In the genomic region with DNA sequence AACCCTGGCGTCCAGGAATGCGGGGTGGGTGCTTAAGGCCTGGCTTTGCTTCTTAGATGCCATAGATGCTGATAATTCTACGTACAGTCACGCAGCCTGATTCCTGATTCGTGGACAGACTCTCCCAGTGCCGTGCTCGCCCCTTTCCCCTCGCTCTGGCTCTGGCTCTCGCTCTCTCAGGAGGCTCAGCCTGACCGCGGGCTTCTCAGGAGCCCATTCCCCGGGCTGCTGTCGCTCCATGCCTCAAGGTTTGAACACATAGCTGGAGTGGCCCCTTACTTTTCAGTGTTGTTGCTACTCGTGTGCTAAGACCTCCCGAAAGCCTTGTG, we compare ENCODE assay signal across 8 cellular contexts. TPM values are rescaled to one million over a fixed set of nuclear protein-coding genes. Genes with fewer than 3 reads are reported as not detected.
A peak's percentile ranks its signal among the peaks of the same experiment; 100 is the strongest.
DNase-seq lines count a peak whose midpoint lies in the region; ATAC-seq and TF ChIP-seq lines count a peak whose summit lies in the region.

No MANE protein-coding gene starts in this region.

- in situ Hi-C loops in Panc1 (cut with HindIII; ENCODE audit: low pct_unique_long_range_greater_than_20kb, low sequenced_read_pairs) = no loop called here

- no peak for TF ChIP-seq CTCF in breast epithelium (IDR thresholded peaks at IDR 0.05)
- TF ChIP-seq CTCF in MCF 10A (IDR thresholded peaks at IDR 0.05; ENCODE audit: unreplicated experiment) = no peak
- no peak for TF ChIP-seq CTCF in Panc1 (IDR thresholded peaks at IDR 0.05)

- peaks cover 32% of the 10 kb centered on the region for H3K9me3 Mint-ChIP-seq in MCF 10A (ENCODE audit: unreplicated experiment)
- H3K9me3 Mint-ChIP-seq in naive thymus-derived CD4-positive, alpha-beta T cell = peaks cover 0 to 8% (median 0%) of the 10 kb centered on the region in 11 donors

- DNase-seq in breast epithelium (ENCODE audit: low spot score in 2 of 2) (no peak), MCF 10A (ENCODE audit: unreplicated experiment) (no peak), Panc1 (ENCODE audit: low read depth, low spot score) (no peak), epithelial cell of prostate (ENCODE audit: low read depth, low spot score) (no peak), NCI-H69 (lab: John Stamatoyannopoulos, UW) (no peak), epidermal melanocyte (ENCODE audit: insufficient read length, low spot score) (no peak)
- no peak for DNase-seq in naive thymus-derived CD4-positive, alpha-beta T cell

- no peak for TF ChIP-seq POLR2A in breast epithelium (IDR thresholded peaks at IDR 0.05)

- intact Hi-C loops in breast epithelium (cut with DNase I; ENCODE audit: low total_unique reads) (no loop called here), MCF 10A (cut with micrococcal nuclease) (no loop called here), Panc1 (cut with micrococcal nuclease; ENCODE audit: unreplicated experiment) (no loop called here)
- intact Hi-C loops in naive thymus-derived CD4-positive, alpha-beta T cell (cut with micrococcal nuclease) = loop anchor here (1.0 to 10.0 kb wide), 9 partner anchors 59 to 1692 kb away; a partner anchor contains a TSS

- no peaks in the 10 kb centered on the region for H3K4me1 ChIP-seq in breast epithelium
- peaks cover 4% of the 10 kb centered on the region; the same call in 1 of the 2 replicates for H3K4me1 ChIP-seq in Panc1 (ENCODE audit: control insufficient read depth, insufficient read depth, low read length)
- H3K4me1 ChIP-seq in naive thymus-derived CD4-positive, alpha-beta T cell (ENCODE audit: control insufficient read depth in 2 of 2, insufficient read depth in 2 of 2, low read length in 2 of 2) = no peaks in the 10 kb centered on the region

- H3K27ac ChIP-seq in breast epithelium = peak overlapping the region; percentile 70 to 88
- H3K27ac ChIP-seq in Panc1 (ENCODE audit: low read length) = peak overlapping the region; percentile 83
- H3K27ac ChIP-seq in epithelial cell of prostate = peak overlapping the region; percentile 27
- H3K27ac ChIP-seq in naive thymus-derived CD4-positive, alpha-beta T cell (ENCODE audit: low read depth, low read length) = peak overlapping the region; percentile 76

- H3K36me3 ChIP-seq in breast epithelium (no peaks in the 10 kb centered on the region), Panc1 (ENCODE audit: control insufficient read depth, insufficient read depth, low read length) (no peaks in the 10 kb centered on the region)
- H3K36me3 ChIP-seq in naive thymus-derived CD4-positive, alpha-beta T cell (ENCODE audit: control insufficient read depth in 2 of 3, insufficient read depth in 3 of 3, low read length in 3 of 3) = no peaks in the 10 kb centered on the region

- H3K27ac Mint-ChIP-seq in MCF 10A (ENCODE audit: low read depth, unreplicated experiment) = no peak overlapping the region
- peak overlapping the region; percentile 90 to 97 (median 93) for H3K27ac Mint-ChIP-seq in naive thymus-derived CD4-positive, alpha-beta T cell

- POLR2A ChIA-PET in MCF 10A (lab: Yijun Ruan, JAX) = no interaction called here
- POLR2A ChIA-PET in Panc1 (lab: Charles Lee) = no interaction called here
- POLR2A ChIA-PET in naive thymus-derived CD4-positive, alpha-beta T cell (lab: Charles Lee) = interaction anchor here (1.1 to 3.0 kb wide), 2 partner anchors 60 to 1281 kb away, joined by 3 to 25 read pairs; a partner anchor contains a TSS

- ATAC-seq in HG02852 (IDR thresholded peaks at IDR 0.05; ENCODE audit: unreplicated experiment) = peak; percentile 31
- peak; percentile 49 for ATAC-seq in Panc1
- ATAC-seq in naive thymus-derived CD4-positive, alpha-beta T cell = peak; percentile 26

- BruUV-seq in MCF 10A (replicated peaks; lab: Mats Ljungman, UMichigan) (no TSS peak), Panc1 (replicated peaks; lab: Mats Ljungman, UMichigan) (no TSS peak)

- H3K4me3 Mint-ChIP-seq in MCF 10A (ENCODE audit: unreplicated experiment) = no peak overlapping the region
- peak overlapping the region; percentile 87 to 98 (median 94) for H3K4me3 Mint-ChIP-seq in naive thymus-derived CD4-positive, alpha-beta T cell

- CTCF ChIA-PET in MCF 10A (lab: Yijun Ruan, JAX) (no interaction called here), Panc1 (lab: Charles Lee) (interaction anchor here (0.7 to 1.2 kb wide), 2 partner anchors 161 to 1349 kb away, joined by 4 to 6 read pairs; no protein-coding TSS in a partner anchor)
- CTCF ChIA-PET in naive thymus-derived CD4-positive, alpha-beta T cell (lab: Charles Lee) = interaction anchor here (0.6 to 1.3 kb wide), 5 partner anchors 11 to 829 kb away, joined by 3 to 6 read pairs (median 3); no protein-coding TSS in a partner anchor

- H3K4me1 Mint-ChIP-seq in MCF 10A (ENCODE audit: insufficient read depth, unreplicated experiment) = no peaks in the 10 kb centered on the region
- H3K4me1 Mint-ChIP-seq in naive thymus-derived CD4-positive, alpha-beta T cell = peaks cover 4 to 68% (median 51%) of the 10 kb centered on the region in 7 donors

- H3K4me3 ChIP-seq in breast epithelium (peak overlapping the region; percentile 53 to 72 (median 54)), Panc1 (ENCODE audit: low read depth in 2 of 2, low read length in 2 of 2) (peak overlapping the region; percentile 66 to 87)
- H3K4me3 ChIP-seq in naive thymus-derived CD4-positive, alpha-beta T cell (ENCODE audit: low read length) = peak overlapping the region; percentile 78

- H3K27me3 Mint-ChIP-seq in MCF 10A (ENCODE audit: insufficient read depth, unreplicated experiment) = no peaks in the 10 kb centered on the region
- no peaks in the 10 kb centered on the region for H3K27me3 Mint-ChIP-seq in naive thymus-derived CD4-positive, alpha-beta T cell

- no peaks in the 10 kb centered on the region for H3K9me3 ChIP-seq in breast epithelium
- H3K9me3 ChIP-seq in Panc1 (ENCODE audit: control insufficient read depth, insufficient read depth, low read depth, low read length) = no peaks in the 10 kb centered on the region
- H3K9me3 ChIP-seq in naive thymus-derived CD4-positive, alpha-beta T cell (ENCODE audit: control insufficient read depth in 2 of 3, low read length in 3 of 3) = no peaks in the 10 kb centered on the region

- H3K27me3 ChIP-seq in breast epithelium (peaks cover 0 to 14% of the 10 kb centered on the region in 2 donors), Panc1 (ENCODE audit: control insufficient read depth, insufficient read depth, low read length) (no peaks in the 10 kb centered on the region)
- H3K27me3 ChIP-seq in naive thymus-derived CD4-positive, alpha-beta T cell (ENCODE audit: control insufficient read depth in 2 of 2, insufficient read depth in 2 of 2, low read length in 2 of 2) = no peaks in the 10 kb centered on the region

- H3K36me3 Mint-ChIP-seq in MCF 10A (ENCODE audit: insufficient read depth, unreplicated experiment) = no peaks in the 10 kb centered on the region
- peaks cover 0 to 8% (median 4%) of the 10 kb centered on the region in 5 donors for H3K36me3 Mint-ChIP-seq in naive thymus-derived CD4-positive, alpha-beta T cell

RNA-seq across cellular contexts. Expression of a gene that starts 0.8 kb away (rescaled TPM):
- total RNA-seq in breast epithelium (1 to 10 TPM in 2 of 3 donors, under 1 TPM in 1; 0.48 to 2.3 (median 2.0) TPM), MCF 10A (2022) (not detected in 2 replicates), Panc1 (2021; ENCODE audit: unreplicated experiment) (4.0 TPM)
- 2.7 TPM for polyA plus RNA-seq in Panc1 (2012; ENCODE audit: insufficient read length)
- 10 to 100 TPM in 1 of 5 experiments, 1 to 10 TPM in 4; 2.0 to 10.1 (median 2.7) TPM for total RNA-seq in naive thymus-derived CD4-positive, alpha-beta T cell
- polyA plus RNA-seq in naive thymus-derived CD4-positive, alpha-beta T cell = 1 to 10 TPM in 1 of 2 donors, under 1 TPM in 1; 0.40 to 2.4 TPM

RNA-seq across cellular contexts. Expression of a gene that starts 59.2 kb away (rescaled TPM):
- 10 to 100 TPM in 1 of 3 donors, 1 to 10 TPM in 2; 4.6 to 15.2 (median 6.6) TPM for total RNA-seq in breast epithelium
- 4.4 and 8.3 TPM in 2 replicates for total RNA-seq in MCF 10A (2022)
- total RNA-seq in Panc1 (2021; ENCODE audit: unreplicated experiment) = 11.7 TPM
- polyA plus RNA-seq in Panc1 (2012; ENCODE audit: insufficient read length) = 7.7 TPM
- total RNA-seq in naive thymus-derived CD4-positive, alpha-beta T cell = 10 to 100 TPM; 11.5 to 22.9 (median 12.9) TPM
- 10 to 100 TPM; 18.3 to 19.4 TPM for polyA plus RNA-seq in naive thymus-derived CD4-positive, alpha-beta T cell

Comparison
In these comparisons a context has a peak if more than half of its experiments do, and no peak if none do; other contexts are left out.
1. H3K27ac ChIP-seq: peak in every context shown above with its lines; median percentile 83 in Panc1; 79 in breast epithelium; 76 in naive thymus-derived CD4-positive, alpha-beta T cell; 27 in epithelial cell of prostate.
2. intact Hi-C loops: an anchor here in naive thymus-derived CD4-positive, alpha-beta T cell (1.0 to 10.0 kb wide); none called in breast epithelium, MCF 10A and Panc1.